1 cellular context compared by ENCODE assay signal in the genomic region with DNA sequence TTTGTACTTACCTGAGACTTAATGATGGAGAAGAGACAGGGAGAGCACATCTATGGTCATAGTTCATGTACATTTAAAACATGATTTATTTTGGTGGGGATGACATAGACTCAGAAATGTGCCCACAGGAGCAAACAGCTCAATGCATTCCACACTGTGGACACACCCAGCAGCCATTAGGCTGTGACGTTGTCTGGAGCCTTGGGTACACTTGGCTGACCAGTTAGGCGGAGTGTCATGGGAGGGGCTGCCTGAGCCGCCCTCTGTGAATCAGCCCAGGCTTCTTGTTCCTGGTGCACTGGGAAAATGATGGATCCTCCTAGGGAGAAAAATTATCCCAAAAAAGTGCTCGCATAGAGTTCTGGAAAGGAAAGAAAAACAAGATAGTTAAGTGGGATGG.
TF ChIP-seq lines count a peak whose summit lies in the region.

No MANE protein-coding gene starts in this region.

TF ChIP-seq in HCT116, 20 proteins besides CTCF, POLR2A, EP300 and RAD21:
- TF ChIP-seq, protein P1, sequence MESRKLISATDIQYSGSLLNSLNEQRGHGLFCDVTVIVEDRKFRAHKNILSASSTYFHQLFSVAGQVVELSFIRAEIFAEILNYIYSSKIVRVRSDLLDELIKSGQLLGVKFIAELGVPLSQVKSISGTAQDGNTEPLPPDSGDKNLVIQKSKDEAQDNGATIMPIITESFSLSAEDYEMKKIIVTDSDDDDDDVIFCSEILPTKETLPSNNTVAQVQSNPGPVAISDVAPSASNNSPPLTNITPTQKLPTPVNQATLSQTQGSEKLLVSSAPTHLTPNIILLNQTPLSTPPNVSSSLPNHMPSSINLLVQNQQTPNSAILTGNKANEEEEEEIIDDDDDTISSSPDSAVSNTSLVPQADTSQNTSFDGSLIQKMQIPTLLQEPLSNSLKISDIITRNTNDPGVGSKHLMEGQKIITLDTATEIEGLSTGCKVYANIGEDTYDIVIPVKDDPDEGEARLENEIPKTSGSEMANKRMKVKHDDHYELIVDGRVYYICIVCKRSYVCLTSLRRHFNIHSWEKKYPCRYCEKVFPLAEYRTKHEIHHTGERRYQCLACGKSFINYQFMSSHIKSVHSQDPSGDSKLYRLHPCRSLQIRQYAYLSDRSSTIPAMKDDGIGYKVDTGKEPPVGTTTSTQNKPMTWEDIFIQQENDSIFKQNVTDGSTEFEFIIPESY (IDR thresholded peaks at IDR 0.05; ENCODE audit: extremely low read depth, insufficient replicate concordance, low read length), result no peak
- no peak for TF ChIP-seq TCF7L2 (IDR thresholded peaks at IDR 0.05; ENCODE audit: borderline replicate concordance, extremely low read depth, insufficient read depth, insufficient read length)
- no peak for TF ChIP-seq POLR2AphosphoS5 (IDR thresholded peaks at IDR 0.05; ENCODE audit: low read depth, low read length)
- no peak for TF ChIP-seq ELF1 (IDR thresholded peaks at IDR 0.05; ENCODE audit: borderline replicate concordance, low read depth)
- TF ChIP-seq EGR1 (IDR thresholded peaks at IDR 0.05; ENCODE audit: low read depth), result no peak
- no peak for TF ChIP-seq YY1 (IDR thresholded peaks at IDR 0.05; ENCODE audit: extremely low read depth, insufficient replicate concordance, low read depth, low read length)
- TF ChIP-seq CBX3 (IDR thresholded peaks at IDR 0.05; ENCODE audit: low read depth), result no peak
- TF ChIP-seq, protein P2, sequence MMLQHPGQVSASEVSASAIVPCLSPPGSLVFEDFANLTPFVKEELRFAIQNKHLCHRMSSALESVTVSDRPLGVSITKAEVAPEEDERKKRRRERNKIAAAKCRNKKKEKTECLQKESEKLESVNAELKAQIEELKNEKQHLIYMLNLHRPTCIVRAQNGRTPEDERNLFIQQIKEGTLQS (IDR thresholded peaks at IDR 0.05), result no peak
- no peak for TF ChIP-seq EZH2phosphoT487 (IDR thresholded peaks at IDR 0.05; ENCODE audit: borderline replicate concordance)
TF ChIP-seq in HCT116: peak in this region for 0.
